In genomic region chr12:48680861-48681260, GRCh38 we compare ENCODE assay signal across 8 cellular contexts. TPM values are rescaled to one million over a fixed set of nuclear protein-coding genes. Genes with fewer than 3 reads are reported as not detected.
DNase-seq lines count a peak whose midpoint lies in the region; ATAC-seq and TF ChIP-seq lines count a peak whose summit lies in the region.

No MANE protein-coding gene starts in this region.

- H3K27me3 ChIP-seq in AG04450 (ENCODE audit: control insufficient read depth, insufficient read depth, low read length), result no peaks in the 10 kb centered on the region

- ATAC-seq in naive thymus-derived CD8-positive, alpha-beta T cell, result no peak
- no peak for ATAC-seq in HG03097 (IDR thresholded peaks at IDR 0.05; ENCODE audit: low FRiP score, unreplicated experiment)

- H3K27ac ChIP-seq in AG04450 (ENCODE audit: low read depth, low read length), result no peak overlapping the region

- DNase-seq in AG04450 (ENCODE audit: low read depth, low spot score), result no peak
- DNase-seq in Jurkat, Clone E6-1 (ENCODE audit: low read depth, low spot score), result no peak
- no peak for DNase-seq in choroid plexus epithelial cell (ENCODE audit: low read depth)
- no peak for DNase-seq in naive thymus-derived CD8-positive, alpha-beta T cell
- DNase-seq in LoVo (ENCODE audit: low spot score), result no peak
- no peak for DNase-seq in glomerular visceral epithelial cell (ENCODE audit: extremely low spot score)
- DNase-seq in SHP77 treated with DMSO at 0.1 percent for 48 hours (lab: John Stamatoyannopoulos, UW), result no peak

- H3K36me3 Mint-ChIP-seq in naive thymus-derived CD8-positive, alpha-beta T cell, result peaks cover 0 to 46% (median 8%) of the 10 kb centered on the region in 3 donors

- H3K9me3 Mint-ChIP-seq in naive thymus-derived CD8-positive, alpha-beta T cell, result no peaks in the 10 kb centered on the region

- H3K27ac Mint-ChIP-seq in naive thymus-derived CD8-positive, alpha-beta T cell, result peak overlapping the region; percentile 95 to 100 (median 99)

- TF ChIP-seq CTCF in AG04450 (IDR thresholded peaks at IDR 0.05; ENCODE audit: low read depth, low read length) (no peak), choroid plexus epithelial cell (conservative IDR thresholded peaks at IDR 0.05; ENCODE audit: low read depth, low read length) (no peak)

- H3K4me3 ChIP-seq in AG04450 (ENCODE audit: low read depth, low read length) (peak overlapping the region; percentile 94), choroid plexus epithelial cell (ENCODE audit: low read depth, low read length) (peak overlapping the region; percentile 80)
- peak overlapping the region; percentile 98 for H3K4me3 ChIP-seq in Jurkat, Clone E6-1 (ENCODE audit: low read length)

- no peaks in the 10 kb centered on the region for H3K27me3 Mint-ChIP-seq in naive thymus-derived CD8-positive, alpha-beta T cell

- H3K9me3 ChIP-seq in AG04450 (ENCODE audit: control insufficient read depth, insufficient read depth, low read length), result no peaks in the 10 kb centered on the region; the same call in 1 of the 2 replicates

- POLR2A ChIA-PET in AG04450 (lab: Yijun Ruan, JAX), result no interaction called here
- POLR2A ChIA-PET in naive thymus-derived CD8-positive, alpha-beta T cell (lab: Charles Lee), result interaction anchor here (2.2 to 3.3 kb wide), 2 partner anchors 9 to 36 kb away, joined by 13 to 23 read pairs; partner anchors contain the start of gene CCNT1

- peak overlapping the region; percentile 82 to 98 (median 96) for H3K4me3 Mint-ChIP-seq in naive thymus-derived CD8-positive, alpha-beta T cell

- CTCF ChIA-PET in AG04450 (lab: Charles Lee), result no interaction called here

- H3K4me1 Mint-ChIP-seq in naive thymus-derived CD8-positive, alpha-beta T cell, result peaks cover 19 to 65% (median 50%) of the 10 kb centered on the region in 4 donors

RNA-seq across cellular contexts. Expression of gene KANSL2, which starts 1.2 kb away (rescaled TPM):
- 35.3 and 37.9 TPM in 2 replicates for polyA plus RNA-seq in AG04450 (2011; rRNA removed)
- 61.2 and 79.0 TPM in 2 replicates for polyA minus RNA-seq in AG04450 (2011; rRNA and poly(A)+ RNA removed)
- 46.8 TPM for polyA plus RNA-seq in Jurkat, Clone E6-1 (2012; ENCODE audit: insufficient read depth, insufficient read length)
- 10 to 100 TPM; 83.3 to 92.4 TPM for total RNA-seq in naive thymus-derived CD8-positive, alpha-beta T cell
- polyA plus RNA-seq in naive thymus-derived CD8-positive, alpha-beta T cell, result 10 to 100 TPM; 21.0 to 30.2 (median 27.4) TPM

RNA-seq across cellular contexts. Expression of gene CCNT1, which starts 35.6 kb away (rescaled TPM):
- polyA plus RNA-seq in AG04450 (2011; rRNA removed), result 23.7 and 30.8 TPM in 2 replicates
- 36.7 and 49.9 TPM in 2 replicates for polyA minus RNA-seq in AG04450 (2011; rRNA and poly(A)+ RNA removed)
- polyA plus RNA-seq in Jurkat, Clone E6-1 (2012; ENCODE audit: insufficient read depth, insufficient read length), result 20.1 TPM
- total RNA-seq in naive thymus-derived CD8-positive, alpha-beta T cell, result 10 to 100 TPM; 65.5 to 66.5 TPM
- polyA plus RNA-seq in naive thymus-derived CD8-positive, alpha-beta T cell, result 10 to 100 TPM; 12.9 to 22.6 (median 12.9) TPM
